ENCODE assay signal across 10 cellular contexts in genomic region chr10:80163741-80164341, GRCh38. TPM values are rescaled to one million over a fixed set of nuclear protein-coding genes. Genes with fewer than 3 reads are reported as not detected.
DNase-seq lines count a peak whose midpoint lies in the region; ATAC-seq, FAIRE-seq and TF ChIP-seq lines count a peak whose summit lies in the region.
"Had no signal": no experiment of that assay in that cellular context is flagged by ENCODE, and none has a peak within 500 bp of the region (broad histone marks: within the 10 kb centered on the region; RNA-seq: fewer than 3 reads in every experiment).

No MANE protein-coding gene starts in this region.

- H3K27me3 ChIP-seq in esophagus (ENCODE audit: control insufficient read depth in 1 of 2, insufficient read depth in 2 of 2, low read length in 2 of 2), result no peaks in the 10 kb centered on the region

- no peak overlapping the region for H3K4me3 Mint-ChIP-seq in progenitor cell of endocrine pancreas (ENCODE audit: low read depth)
- H3K4me3 Mint-ChIP-seq: brain had no signal

- WGBS in esophagus, 2 donors, result 40 to 47% methylated on average over 8 of the region's 8 CpGs

- H3K9me3 ChIP-seq in esophagus (ENCODE audit: control insufficient read depth in 2 of 2, insufficient read depth in 1 of 2, low read depth in 1 of 2, low read length in 1 of 2) (no peaks in the 10 kb centered on the region), kidney (ENCODE audit: control insufficient read depth in 1 of 2, low read length in 2 of 2) (no peaks in the 10 kb centered on the region)

- H3K36me3 Mint-ChIP-seq in progenitor cell of endocrine pancreas (ENCODE audit: insufficient read depth), result peaks cover 17% of the 10 kb centered on the region
- H3K36me3 Mint-ChIP-seq: brain had no signal

- peak overlapping the region; percentile 20 for H3K27ac Mint-ChIP-seq in progenitor cell of endocrine pancreas

- H3K27ac ChIP-seq in esophagus (ENCODE audit: low read depth in 2 of 2, low read length in 1 of 2) (peak overlapping the region; percentile 52 to 89), kidney (ENCODE audit: low read depth in 2 of 2, low read length in 2 of 2) (peak overlapping the region in 1 of 2 donors; percentile 8)
- H3K27ac ChIP-seq: WERI-Rb-1 had no signal

- H3K4me1 ChIP-seq in esophagus (ENCODE audit: control insufficient read depth in 2 of 2, insufficient read depth in 2 of 2, low read length in 1 of 2) (peaks cover 11 to 42% of the 10 kb centered on the region in 2 donors), kidney (ENCODE audit: control insufficient read depth in 1 of 2, insufficient read depth in 1 of 2, low read depth in 1 of 2, low read length in 2 of 2) (peaks cover 0 to 22% of the 10 kb centered on the region in 2 donors)

- H3K4me3 ChIP-seq in esophagus (ENCODE audit: low read depth in 1 of 2, low read length in 2 of 2) (no peak overlapping the region), kidney (ENCODE audit: low read length in 2 of 2) (no peak overlapping the region)

- H3K4me1 Mint-ChIP-seq in progenitor cell of endocrine pancreas (ENCODE audit: low read depth), result peaks cover 2% of the 10 kb centered on the region

- no peak for FAIRE-seq in kidney (lab: Jason Lieb, UNC)

- H3K27me3 Mint-ChIP-seq in progenitor cell of endocrine pancreas, result no peaks in the 10 kb centered on the region

- DNase-seq in AG20443 (ENCODE audit: low spot score), result peak; percentile 66
- DNase-seq in NCI-H345 (lab: John Stamatoyannopoulos, UW), result peak; percentile 85
- DNase-seq in progenitor cell of endocrine pancreas (ENCODE audit: low spot score, unreplicated experiment), result no peak
- no peak for DNase-seq in NCI-H2196 treated with DMSO at 0.1 percent for 48 hours (lab: John Stamatoyannopoulos, UW; ENCODE audit: unreplicated experiment)
- no peak for DNase-seq in kidney
- DNase-seq: WERI-Rb-1 had no signal

- ATAC-seq in GM19455 (IDR thresholded peaks at IDR 0.05; ENCODE audit: unreplicated experiment), result no peak
- no peak for ATAC-seq in HG03139 (IDR thresholded peaks at IDR 0.05; ENCODE audit: unreplicated experiment)

- peaks cover 3 to 52% of the 10 kb centered on the region in 2 donors for H3K36me3 ChIP-seq in esophagus (ENCODE audit: control insufficient read depth in 2 of 2, insufficient read depth in 2 of 2, low read length in 1 of 2)
- peaks cover 25 to 51% of the 10 kb centered on the region in 2 donors for H3K36me3 ChIP-seq in kidney (ENCODE audit: control insufficient read depth in 1 of 2, insufficient read depth in 2 of 2, low read length in 2 of 2)

- no peaks in the 10 kb centered on the region for H3K9me3 Mint-ChIP-seq in progenitor cell of endocrine pancreas (ENCODE audit: low read depth)

- H3K9ac ChIP-seq in kidney (ENCODE audit: low read length in 2 of 2), result no peak overlapping the region

- TF ChIP-seq CTCF in progenitor cell of endocrine pancreas (IDR thresholded peaks at IDR 0.05; ENCODE audit: unreplicated experiment) (no peak), kidney (IDR thresholded peaks at IDR 0.05; ENCODE audit: borderline replicate concordance, extremely low read depth, insufficient read depth) (no peak)

- intact Hi-C loops in kidney (cut with DNase I), result no loop called here

RNA-seq across cellular contexts. Expression of gene PLAC9, which starts 31.3 kb away (rescaled TPM):
- polyA plus RNA-seq in esophagus (1 to 10 TPM; 5.5 to 5.8 TPM), kidney (ENCODE audit: insufficient read depth, low read depth, low replicate concordance) (49.9 TPM)
- total RNA-seq in progenitor cell of endocrine pancreas (0.79 and 1.6 TPM in 2 replicates), kidney (31.4 TPM)

RNA-seq across cellular contexts. Expression of gene ANXA11, which starts 41.5 kb away (rescaled TPM):
- polyA plus RNA-seq in esophagus, result 100 to 1,000 TPM; 155 to 287 TPM
- total RNA-seq in progenitor cell of endocrine pancreas, result 120 and 126 TPM in 2 replicates
- 435 TPM for total RNA-seq in kidney
- 543 TPM for polyA plus RNA-seq in kidney (ENCODE audit: insufficient read depth, low read depth, low replicate concordance)

Comparison
In these comparisons a context has a peak if more than half of its experiments do, and no peak if none do; other contexts are left out.
1. DNase-seq: peak in AG20443 (single experiment) and NCI-H345 (single experiment); none in progenitor cell of endocrine pancreas (single experiment), NCI-H2196 treated with DMSO at 0.1 percent for 48 hours (single experiment) and kidney (single experiment).
2. RNA of gene PLAC9, which starts 31.3 kb away (total RNA-seq): 31.4 TPM in kidney (single experiment); 0.79 to 1.6 TPM in progenitor cell of endocrine pancreas; every median in the first group is over 10 times any median in the second.